ENCODE assay signal across 1 cellular context in the genomic region with DNA sequence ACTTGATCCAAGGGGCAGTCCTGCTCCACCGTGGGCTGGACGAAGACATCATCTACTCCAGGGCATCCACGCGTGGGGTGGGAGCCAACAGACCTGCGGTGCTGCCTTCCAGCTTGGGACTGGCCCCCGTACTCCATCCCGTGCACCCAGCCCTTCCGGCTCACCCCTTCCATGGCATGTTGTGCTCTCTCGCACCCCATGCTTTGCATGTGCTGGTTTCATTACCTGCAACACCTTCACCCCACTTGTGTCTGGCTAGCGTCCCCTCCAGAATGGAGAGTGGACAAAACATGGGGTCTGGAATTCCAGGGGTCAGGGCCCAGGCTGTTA.
TF ChIP-seq lines count a peak whose summit lies in the region.

No MANE protein-coding gene starts in this region.

TF ChIP-seq in IMR-90, 13 proteins besides CTCF, POLR2A, EP300 and RAD21 (continued from another document):
- no peak for TF ChIP-seq USF2 (IDR thresholded peaks at IDR 0.05; ENCODE audit: low read depth, low read length)
- no peak for TF ChIP-seq SMC3 (IDR thresholded peaks at IDR 0.05; ENCODE audit: low read depth, low read length)
- TF ChIP-seq MAZ (IDR thresholded peaks at IDR 0.05; ENCODE audit: borderline replicate concordance, low read depth, low read length): no peak
